Comparison of ENCODE assay signal across 19 cellular contexts in the genomic region with DNA sequence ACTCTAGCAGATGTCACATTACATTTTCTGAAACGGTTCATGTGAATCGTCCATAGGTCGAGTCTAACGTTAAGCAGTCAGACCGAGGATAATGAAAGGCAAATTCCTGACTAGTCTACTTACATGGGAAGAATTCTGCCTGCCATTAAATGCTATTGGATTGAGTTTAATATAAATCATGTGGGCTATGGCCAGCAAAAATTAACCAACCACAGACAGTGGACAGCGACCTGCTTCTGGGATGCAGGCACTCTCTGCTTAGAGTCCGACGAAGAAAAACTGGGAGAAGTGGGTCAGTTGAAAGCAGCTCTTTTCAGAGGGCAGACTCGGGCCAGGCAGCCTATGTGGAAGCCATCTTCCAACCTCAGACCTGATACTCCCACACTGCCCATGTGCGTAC.
"Had no signal": no experiment of that assay in that cellular context is flagged by ENCODE, and none has a peak within 500 bp of the region (broad histone marks: within the 10 kb centered on the region; RNA-seq: fewer than 3 reads in every experiment).

No MANE protein-coding gene starts in this region.

- H3K27me3 Mint-ChIP-seq: activated naive CD8-positive, alpha-beta T cell treated with anti-CD3 and anti-CD28 coated beads, Interleukin-2, amount 10 ng/mL, durations not matched to agents 7 days and 5 days; central memory CD8-positive, alpha-beta T cell had no signal

- FAIRE-seq: endothelial cell of umbilical vein had no signal

- H3K9me3 Mint-ChIP-seq: activated naive CD8-positive, alpha-beta T cell treated with anti-CD3 and anti-CD28 coated beads, Interleukin-2, amount 10 ng/mL, durations not matched to agents 7 days and 5 days; central memory CD8-positive, alpha-beta T cell; stimulated activated effector memory CD8-positive, alpha-beta T cell treated with anti-CD3 and anti-CD28 coated beads, Interleukin-12 subunit alpha, Interleukin-12 subunit beta, amount 100 ng/mL, for 72 hours had no signal

- H3K27ac ChIP-seq: brain microvascular endothelial cell, coronary artery had no signal

- H3K4me3 Mint-ChIP-seq: activated naive CD8-positive, alpha-beta T cell treated with anti-CD3 and anti-CD28 coated beads, Interleukin-2, amount 10 ng/mL, durations not matched to agents 7 days and 5 days; neural crest cell; stimulated activated effector memory CD8-positive, alpha-beta T cell treated with anti-CD3 and anti-CD28 coated beads, Interleukin-12 subunit alpha, Interleukin-12 subunit beta, amount 100 ng/mL, for 72 hours had no signal

- H3K36me3 ChIP-seq: brain microvascular endothelial cell had no signal

- ATAC-seq: activated CD4-positive, CD25-positive, alpha-beta regulatory T cell treated with anti-CD3 and anti-CD28 coated beads, Interleukin-2, amount 50 U/mL, for 24 hours; stimulated activated effector memory CD8-positive, alpha-beta T cell treated with anti-CD3 and anti-CD28 coated beads, Interleukin-12 subunit alpha, Interleukin-12 subunit beta, amount 100 ng/mL, for 72 hours had no signal

- DNase-seq: activated CD4-positive, alpha-beta T cell treated with anti-CD3 and anti-CD28 coated beads, Interleukin-2, amount 50 U/mL, for 1 hour; activated effector memory CD4-positive, alpha-beta T cell treated with anti-CD3 and anti-CD28 coated beads, Interleukin-2, amount 50 U/mL, for 16 hours; activated naive CD8-positive, alpha-beta T cell treated with anti-CD3 and anti-CD28 coated beads, Interleukin-2, amount 10 ng/mL, durations not matched to agents 7 days and 5 days; activated T-cell treated with anti-CD3 and anti-CD28 coated beads, Interleukin-2, amount 50 U/mL, for 1 hour; anterior cingulate cortex; brain microvascular endothelial cell; effector CD4-positive, alpha-beta T cell; foreskin fibroblast; glutamatergic neuron; hypothalamus; mesenchymal stem cell; SW 1271; T-helper 9 cell had no signal

- H3K27me3 ChIP-seq: brain microvascular endothelial cell had no signal

- H3K4me3 ChIP-seq: coronary artery had no signal

- H3K27ac Mint-ChIP-seq: activated naive CD8-positive, alpha-beta T cell treated with anti-CD3 and anti-CD28 coated beads, Interleukin-2, amount 10 ng/mL, durations not matched to agents 7 days and 5 days had no signal
